In genomic region chr17:869067-869466, GRCh38 we compare ENCODE assay signal across 11 cellular contexts.
A peak's percentile ranks its signal among the peaks of the same experiment; 100 is the strongest.
DNase-seq lines count a peak whose midpoint lies in the region; ATAC-seq and TF ChIP-seq lines count a peak whose summit lies in the region.
"Had no signal": no experiment of that assay in that cellular context is flagged by ENCODE, and none has a peak within 500 bp of the region (broad histone marks: within the 10 kb centered on the region; RNA-seq: fewer than 3 reads in every experiment).

No MANE protein-coding gene starts in this region.

- H3K4me1 ChIP-seq in colonic mucosa (no peaks in the 10 kb centered on the region), right lobe of liver (no peaks in the 10 kb centered on the region), smooth muscle cell (ENCODE audit: low read depth) (peaks cover 6% of the 10 kb centered on the region)

- H3K79me2 ChIP-seq in smooth muscle cell (ENCODE audit: low read depth) = peaks cover 82% of the 10 kb centered on the region

- no peak for TF ChIP-seq POLR2A in right lobe of liver (IDR thresholded peaks at IDR 0.05)

- ATAC-seq in right lobe of liver (peak in 3 of 4 donors; percentile 25 to 50 (median 45)), GM21423 (IDR thresholded peaks at IDR 0.05; ENCODE audit: unreplicated experiment) (no peak)
- ATAC-seq: activated CD8-positive, alpha-beta memory T cell treated with anti-CD3 and anti-CD28 coated beads, Interleukin-2, amount 10 ng/mL, durations not matched to agents 7 days and 5 days had no signal

- H3F3A ChIP-seq in smooth muscle cell (ENCODE audit: low read depth) = peaks cover 21% of the 10 kb centered on the region

- H3K9me3 ChIP-seq in colonic mucosa (no peaks in the 10 kb centered on the region), right lobe of liver (no peaks in the 10 kb centered on the region), smooth muscle cell (replicated peaks; ENCODE audit: low read depth) (no peaks in the 10 kb centered on the region)

- H3K9ac ChIP-seq in colonic mucosa (ENCODE audit: low read depth in 2 of 2, low read length in 2 of 2) = peak overlapping the region in 1 of 2 donors; percentile 43
- peak overlapping the region; percentile 41 for H3K9ac ChIP-seq in smooth muscle cell (ENCODE audit: low read depth)

- H3K36me3 ChIP-seq in colonic mucosa (no peaks in the 10 kb centered on the region), right lobe of liver (no peaks in the 10 kb centered on the region), smooth muscle cell (ENCODE audit: low read depth) (no peaks in the 10 kb centered on the region)

- H3K27me3 ChIP-seq in colonic mucosa (no peaks in the 10 kb centered on the region), right lobe of liver (no peaks in the 10 kb centered on the region), smooth muscle cell (ENCODE audit: low read depth) (no peaks in the 10 kb centered on the region)

- H3K27ac ChIP-seq in colonic mucosa (peak overlapping the region; percentile 61), right lobe of liver (peak overlapping the region in 2 of 3 donors; percentile 18 to 38), smooth muscle cell (ENCODE audit: low read depth) (peak overlapping the region; percentile 92)

- peak overlapping the region; percentile 75 for H3K4me2 ChIP-seq in smooth muscle cell

- WGBS in right lobe of liver (ENCODE audit: insufficient coverage, low coverage, low lambda C conversion rate, missing lambda C conversion rate) = 53% methylated on average over 3 of the region's 7 CpGs
- 9% methylated on average over 7 of the region's 7 CpGs for WGBS in smooth muscle cell (ENCODE audit: low lambda C conversion rate)

- H3K4me3 ChIP-seq in colonic mucosa = no peak overlapping the region
- H3K4me3 ChIP-seq in right lobe of liver = no peak overlapping the region
- H3K4me3 ChIP-seq in smooth muscle cell = no peak overlapping the region

- H4K20me1 ChIP-seq in smooth muscle cell (ENCODE audit: low read depth) = peaks cover 92% of the 10 kb centered on the region

- TF ChIP-seq CTCF in colonic mucosa (IDR thresholded peaks at IDR 0.05) (no peak), right lobe of liver (IDR thresholded peaks at IDR 0.05) (no peak), smooth muscle cell (IDR thresholded peaks at IDR 0.05; ENCODE audit: borderline replicate concordance, insufficient read depth, poor library complexity, severe bottlenecking) (no peak)

- no peak overlapping the region for H2AFZ ChIP-seq in smooth muscle cell (ENCODE audit: low read depth)

- intact Hi-C loops in colonic mucosa (cut with DNase I) (no loop called here), right lobe of liver (cut with DNase I) (no loop called here)

- DNase-seq in GM04503 (ENCODE audit: low read depth) (peak; percentile 73), colonic mucosa (peak; percentile 48), right lobe of liver (no peak), smooth muscle cell (lab: John Stamatoyannopoulos, UW; ENCODE audit: unreplicated experiment) (peak; percentile 7), DMS114 treated with DMSO at 0.1 percent for 48 hours (lab: John Stamatoyannopoulos, UW; ENCODE audit: unreplicated experiment) (no peak), DMS153 treated with DMSO at 0.1 percent for 48 hours (lab: John Stamatoyannopoulos, UW; ENCODE audit: unreplicated experiment) (no peak), NCI-H1436 treated with DMSO at 0.1 percent for 48 hours (lab: John Stamatoyannopoulos, UW) (no peak)
- DNase-seq: activated CD8-positive, alpha-beta memory T cell treated with anti-CD3 and anti-CD28 coated beads, Interleukin-2, amount 10 ng/mL, durations not matched to agents 7 days and 5 days; midbrain; SHP77 treated with DMSO at 0.1 percent for 48 hours had no signal

Comparison
In these comparisons a context has a peak if more than half of its experiments do, and no peak if none do; other contexts are left out.
1. DNase-seq: peak in GM04503 (single experiment), colonic mucosa (single experiment) and smooth muscle cell (single experiment); none in right lobe of liver (0 of 3), DMS114 treated with DMSO at 0.1 percent for 48 hours (single experiment), DMS153 treated with DMSO at 0.1 percent for 48 hours (single experiment) and NCI-H1436 treated with DMSO at 0.1 percent for 48 hours (single experiment).
2. H3K27ac ChIP-seq: peak in every context shown above with its lines; median percentile 92 in smooth muscle cell; 61 in colonic mucosa; 28 in right lobe of liver.